In the genomic region with DNA sequence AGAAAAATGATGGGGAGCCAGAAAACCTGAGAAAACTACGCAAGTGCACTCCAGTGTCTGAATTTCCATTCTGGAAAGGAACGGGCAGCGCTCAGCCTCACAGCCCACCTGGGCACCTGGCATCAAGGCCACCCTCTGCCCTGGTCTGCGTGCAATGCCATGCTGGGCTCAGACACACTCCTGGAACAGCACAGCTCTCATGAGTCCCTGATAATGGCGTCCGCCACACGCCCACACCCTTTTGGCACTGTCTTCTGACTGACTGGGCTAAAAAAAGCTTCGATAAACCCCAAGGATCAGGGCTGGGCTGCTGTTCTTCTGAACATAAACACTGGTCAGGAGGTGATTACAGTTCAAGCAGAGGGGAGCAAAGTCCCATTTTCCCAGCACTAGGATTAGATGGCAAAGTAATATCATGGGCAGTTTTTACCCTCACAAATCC, we compare ENCODE assay signal across 1 cellular context.
A peak's percentile ranks its signal among the peaks of the same experiment; 100 is the strongest.
TF ChIP-seq lines count a peak whose summit lies in the region.

No MANE protein-coding gene starts in this region.

TF ChIP-seq in HepG2, 621 proteins besides CTCF, POLR2A, EP300 and RAD21:
- no peak for TF ChIP-seq ZNF484 (CRISPR knock-in tag; IDR thresholded peaks at IDR 0.05; ENCODE audit: borderline replicate concordance, low read depth)
- TF ChIP-seq ZMYM4 (CRISPR knock-in tag; IDR thresholded peaks at IDR 0.05): 0 out of 2 replicates have a peak, but pooled peaks have one; percentile 18
- TF ChIP-seq HNF4A (CRISPR knock-in tag; IDR thresholded peaks at IDR 0.05): peak; percentile 35; the same call in 1 of the 2 replicates
- 0 out of 2 replicates have a peak, but pooled peaks have one; percentile 28 for TF ChIP-seq HNRNPL (IDR thresholded peaks at IDR 0.05; ENCODE audit: low read depth, low read length)
